1 cellular context compared by ENCODE assay signal in the genomic region with DNA sequence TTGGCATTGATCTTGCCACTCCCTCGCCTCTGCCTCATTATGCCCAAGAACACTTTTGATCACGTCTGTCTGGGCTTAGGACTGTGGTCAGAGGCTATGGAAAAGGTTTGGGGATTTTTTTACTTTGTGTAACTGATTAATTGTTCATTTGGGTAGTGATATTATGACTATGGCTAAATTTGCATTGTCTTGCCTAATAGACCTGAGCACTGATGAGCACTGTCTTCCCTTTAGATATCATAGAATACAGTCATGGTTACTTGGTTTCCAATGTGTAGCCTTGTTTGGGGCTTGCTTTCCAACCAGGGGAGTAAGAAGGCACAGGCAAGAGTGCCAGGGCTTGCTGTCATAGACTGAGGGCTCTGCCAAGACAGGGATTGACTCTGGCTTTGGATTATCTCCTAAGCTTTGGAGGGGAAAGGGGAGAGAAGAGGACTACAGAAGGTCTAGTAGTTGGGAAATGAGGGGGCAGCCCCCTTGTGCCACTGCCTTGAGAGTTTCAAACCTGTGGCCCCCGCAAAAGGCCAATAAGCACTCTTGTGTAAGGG.
A peak's percentile ranks its signal among the peaks of the same experiment; 100 is the strongest.
TF ChIP-seq lines count a peak whose summit lies in the region.

No MANE protein-coding gene starts in this region.

TF ChIP-seq in GM12878, 131 proteins besides CTCF, POLR2A, EP300 and RAD21:
- TF ChIP-seq, protein P1, sequence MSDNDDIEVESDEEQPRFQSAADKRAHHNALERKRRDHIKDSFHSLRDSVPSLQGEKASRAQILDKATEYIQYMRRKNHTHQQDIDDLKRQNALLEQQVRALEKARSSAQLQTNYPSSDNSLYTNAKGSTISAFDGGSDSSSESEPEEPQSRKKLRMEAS (IDR thresholded peaks at IDR 0.05; ENCODE audit: low read depth, low read length): no peak
- peak; percentile 62 for TF ChIP-seq JUNB (IDR thresholded peaks at IDR 0.05)
- TF ChIP-seq BHLHE40 (IDR thresholded peaks at IDR 0.05; ENCODE audit: borderline replicate concordance in 1 of 2, low read depth in 2 of 2, low read length in 1 of 2): no peak
- 0 out of 4 replicates have a peak, but pooled peaks of 1 of the 2 experiments have one; percentile 13 for TF ChIP-seq IKZF2 (IDR thresholded peaks at IDR 0.05)
- TF ChIP-seq, protein P2, sequence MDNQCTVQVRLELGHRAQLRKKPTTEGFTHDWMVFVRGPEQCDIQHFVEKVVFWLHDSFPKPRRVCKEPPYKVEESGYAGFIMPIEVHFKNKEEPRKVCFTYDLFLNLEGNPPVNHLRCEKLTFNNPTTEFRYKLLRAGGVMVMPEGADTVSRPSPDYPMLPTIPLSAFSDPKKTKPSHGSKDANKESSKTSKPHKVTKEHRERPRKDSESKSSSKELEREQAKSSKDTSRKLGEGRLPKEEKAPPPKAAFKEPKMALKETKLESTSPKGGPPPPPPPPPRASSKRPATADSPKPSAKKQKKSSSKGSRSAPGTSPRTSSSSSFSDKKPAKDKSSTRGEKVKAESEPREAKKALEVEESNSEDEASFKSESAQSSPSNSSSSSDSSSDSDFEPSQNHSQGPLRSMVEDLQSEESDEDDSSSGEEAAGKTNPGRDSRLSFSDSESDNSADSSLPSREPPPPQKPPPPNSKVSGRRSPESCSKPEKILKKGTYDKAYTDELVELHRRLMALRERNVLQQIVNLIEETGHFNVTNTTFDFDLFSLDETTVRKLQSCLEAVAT (IDR thresholded peaks at IDR 0.05): no peak
- no peak for TF ChIP-seq LARP7 (IDR thresholded peaks at IDR 0.05)
- no peak for TF ChIP-seq NFXL1 (IDR thresholded peaks at IDR 0.05; ENCODE audit: borderline replicate concordance)
- peak; percentile 40; the same call in 1 of the 2 replicates for TF ChIP-seq MTA2 (IDR thresholded peaks at IDR 0.05; ENCODE audit: low read depth)
- peak; percentile 48; the same call in 1 of the 2 replicates for TF ChIP-seq RUNX3 (IDR thresholded peaks at IDR 0.05; ENCODE audit: low read length)
- TF ChIP-seq, protein P3, sequence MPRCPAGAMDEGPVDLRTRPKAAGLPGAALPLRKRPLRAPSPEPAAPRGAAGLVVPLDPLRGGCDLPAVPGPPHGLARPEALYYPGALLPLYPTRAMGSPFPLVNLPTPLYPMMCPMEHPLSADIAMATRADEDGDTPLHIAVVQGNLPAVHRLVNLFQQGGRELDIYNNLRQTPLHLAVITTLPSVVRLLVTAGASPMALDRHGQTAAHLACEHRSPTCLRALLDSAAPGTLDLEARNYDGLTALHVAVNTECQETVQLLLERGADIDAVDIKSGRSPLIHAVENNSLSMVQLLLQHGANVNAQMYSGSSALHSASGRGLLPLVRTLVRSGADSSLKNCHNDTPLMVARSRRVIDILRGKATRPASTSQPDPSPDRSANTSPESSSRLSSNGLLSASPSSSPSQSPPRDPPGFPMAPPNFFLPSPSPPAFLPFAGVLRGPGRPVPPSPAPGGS (IDR thresholded peaks at IDR 0.05; ENCODE audit: borderline replicate concordance, insufficient read depth, low read depth, low read length, poor library complexity, severe bottlenecking): no peak
